ENCODE assay signal across 1 cellular context in the genomic region with DNA sequence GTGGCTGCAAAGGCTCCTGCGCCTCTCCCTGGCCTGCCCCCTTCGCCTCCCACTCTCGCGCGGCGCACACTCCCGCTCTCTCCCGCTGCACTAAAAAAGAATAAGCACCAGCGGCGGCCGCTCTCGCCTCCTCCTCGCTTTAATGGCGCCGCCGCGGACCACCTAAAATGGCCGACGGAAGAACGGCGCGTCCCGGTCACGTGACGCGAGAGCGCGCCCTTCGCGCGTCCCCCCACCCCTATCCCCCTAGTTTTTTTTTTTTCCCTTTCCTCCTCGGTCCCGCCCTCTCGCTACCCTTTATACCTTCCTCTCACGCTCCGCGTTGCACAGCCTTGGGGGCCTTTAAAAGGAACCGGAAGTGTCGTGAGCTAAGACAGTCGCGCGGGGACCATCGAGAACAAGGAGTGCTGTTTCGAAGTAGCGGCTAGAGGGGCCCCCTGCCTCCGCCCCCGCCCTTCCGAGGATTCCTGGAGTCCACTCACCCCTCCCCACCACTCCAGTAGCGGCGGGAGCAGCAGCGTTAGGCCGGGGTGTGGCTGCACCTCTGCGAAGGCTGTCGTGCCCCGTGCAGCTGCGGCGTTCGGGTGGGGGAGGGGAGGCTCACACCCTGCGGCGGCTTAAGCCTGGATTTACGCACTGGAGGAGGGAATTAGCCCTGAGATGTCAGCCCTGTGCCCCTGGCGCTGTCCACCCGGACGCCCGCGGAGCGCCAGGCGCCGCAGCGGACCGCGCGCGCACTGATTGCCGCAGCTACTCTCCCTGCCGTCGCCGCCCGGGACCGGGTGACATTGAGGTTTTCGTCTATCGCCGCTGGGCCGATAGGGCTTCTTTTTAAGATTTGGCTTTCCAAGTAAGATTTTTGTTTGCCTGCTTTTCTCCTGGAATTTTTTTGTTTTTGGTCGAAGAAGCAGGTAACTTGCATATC.
TF ChIP-seq lines count a peak whose summit lies in the region.

Gene HNRNPD, minus strand, starts transcription at position 176 of the 925 bp plus-strand sequence. CDS start 313 bp downstream, outside the sequence.

TF ChIP-seq in K562, 482 proteins besides CTCF, POLR2A, EP300 and RAD21 (continued from another document and continues in another):
- TF ChIP-seq, protein P1, sequence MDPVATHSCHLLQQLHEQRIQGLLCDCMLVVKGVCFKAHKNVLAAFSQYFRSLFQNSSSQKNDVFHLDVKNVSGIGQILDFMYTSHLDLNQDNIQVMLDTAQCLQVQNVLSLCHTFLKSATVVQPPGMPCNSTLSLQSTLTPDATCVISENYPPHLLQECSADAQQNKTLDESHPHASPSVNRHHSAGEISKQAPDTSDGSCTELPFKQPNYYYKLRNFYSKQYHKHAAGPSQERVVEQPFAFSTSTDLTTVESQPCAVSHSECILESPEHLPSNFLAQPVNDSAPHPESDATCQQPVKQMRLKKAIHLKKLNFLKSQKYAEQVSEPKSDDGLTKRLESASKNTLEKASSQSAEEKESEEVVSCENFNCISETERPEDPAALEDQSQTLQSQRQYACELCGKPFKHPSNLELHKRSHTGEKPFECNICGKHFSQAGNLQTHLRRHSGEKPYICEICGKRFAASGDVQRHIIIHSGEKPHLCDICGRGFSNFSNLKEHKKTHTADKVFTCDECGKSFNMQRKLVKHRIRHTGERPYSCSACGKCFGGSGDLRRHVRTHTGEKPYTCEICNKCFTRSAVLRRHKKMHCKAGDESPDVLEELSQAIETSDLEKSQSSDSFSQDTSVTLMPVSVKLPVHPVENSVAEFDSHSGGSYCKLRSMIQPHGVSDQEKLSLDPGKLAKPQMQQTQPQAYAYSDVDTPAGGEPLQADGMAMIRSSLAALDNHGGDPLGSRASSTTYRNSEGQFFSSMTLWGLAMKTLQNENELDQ (CRISPR knock-in tag; IDR thresholded peaks at IDR 0.05; ENCODE audit: borderline replicate concordance): 0 out of 2 replicates have a peak, but pooled peaks have one; percentile 52
- TF ChIP-seq ZBED1 (IDR thresholded peaks at IDR 0.05): no peak; the same call in 1 of the 2 replicates
- TF ChIP-seq ZNF518B (CRISPR knock-in tag; IDR thresholded peaks at IDR 0.05): no peak
- TF ChIP-seq E2F3 (CRISPR knock-in tag; IDR thresholded peaks at IDR 0.05): 0 out of 2 replicates have a peak, but pooled peaks have one; percentile 33
- peak; percentile 77 for TF ChIP-seq ZNF197 (CRISPR knock-in tag; IDR thresholded peaks at IDR 0.05; ENCODE audit: low read depth)
- peak; percentile 71 for TF ChIP-seq RBM22 (IDR thresholded peaks at IDR 0.05; ENCODE audit: low read depth, low read length, poor library complexity, severe bottlenecking)
- TF ChIP-seq, protein P2, sequence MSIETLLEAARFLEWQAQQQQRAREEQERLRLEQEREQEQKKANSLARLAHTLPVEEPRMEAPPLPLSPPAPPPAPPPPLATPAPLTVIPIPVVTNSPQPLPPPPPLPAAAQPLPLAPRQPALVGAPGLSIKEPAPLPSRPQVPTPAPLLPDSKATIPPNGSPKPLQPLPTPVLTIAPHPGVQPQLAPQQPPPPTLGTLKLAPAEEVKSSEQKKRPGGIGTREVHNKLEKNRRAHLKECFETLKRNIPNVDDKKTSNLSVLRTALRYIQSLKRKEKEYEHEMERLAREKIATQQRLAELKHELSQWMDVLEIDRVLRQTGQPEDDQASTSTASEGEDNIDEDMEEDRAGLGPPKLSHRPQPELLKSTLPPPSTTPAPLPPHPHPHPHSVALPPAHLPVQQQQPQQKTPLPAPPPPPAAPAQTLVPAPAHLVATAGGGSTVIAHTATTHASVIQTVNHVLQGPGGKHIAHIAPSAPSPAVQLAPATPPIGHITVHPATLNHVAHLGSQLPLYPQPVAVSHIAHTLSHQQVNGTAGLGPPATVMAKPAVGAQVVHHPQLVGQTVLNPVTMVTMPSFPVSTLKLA (conservative IDR thresholded peaks at IDR 0.05): peak; percentile 86 to 91
- no peak for TF ChIP-seq DNMT1 (IDR thresholded peaks at IDR 0.05)
- TF ChIP-seq, protein P3, sequence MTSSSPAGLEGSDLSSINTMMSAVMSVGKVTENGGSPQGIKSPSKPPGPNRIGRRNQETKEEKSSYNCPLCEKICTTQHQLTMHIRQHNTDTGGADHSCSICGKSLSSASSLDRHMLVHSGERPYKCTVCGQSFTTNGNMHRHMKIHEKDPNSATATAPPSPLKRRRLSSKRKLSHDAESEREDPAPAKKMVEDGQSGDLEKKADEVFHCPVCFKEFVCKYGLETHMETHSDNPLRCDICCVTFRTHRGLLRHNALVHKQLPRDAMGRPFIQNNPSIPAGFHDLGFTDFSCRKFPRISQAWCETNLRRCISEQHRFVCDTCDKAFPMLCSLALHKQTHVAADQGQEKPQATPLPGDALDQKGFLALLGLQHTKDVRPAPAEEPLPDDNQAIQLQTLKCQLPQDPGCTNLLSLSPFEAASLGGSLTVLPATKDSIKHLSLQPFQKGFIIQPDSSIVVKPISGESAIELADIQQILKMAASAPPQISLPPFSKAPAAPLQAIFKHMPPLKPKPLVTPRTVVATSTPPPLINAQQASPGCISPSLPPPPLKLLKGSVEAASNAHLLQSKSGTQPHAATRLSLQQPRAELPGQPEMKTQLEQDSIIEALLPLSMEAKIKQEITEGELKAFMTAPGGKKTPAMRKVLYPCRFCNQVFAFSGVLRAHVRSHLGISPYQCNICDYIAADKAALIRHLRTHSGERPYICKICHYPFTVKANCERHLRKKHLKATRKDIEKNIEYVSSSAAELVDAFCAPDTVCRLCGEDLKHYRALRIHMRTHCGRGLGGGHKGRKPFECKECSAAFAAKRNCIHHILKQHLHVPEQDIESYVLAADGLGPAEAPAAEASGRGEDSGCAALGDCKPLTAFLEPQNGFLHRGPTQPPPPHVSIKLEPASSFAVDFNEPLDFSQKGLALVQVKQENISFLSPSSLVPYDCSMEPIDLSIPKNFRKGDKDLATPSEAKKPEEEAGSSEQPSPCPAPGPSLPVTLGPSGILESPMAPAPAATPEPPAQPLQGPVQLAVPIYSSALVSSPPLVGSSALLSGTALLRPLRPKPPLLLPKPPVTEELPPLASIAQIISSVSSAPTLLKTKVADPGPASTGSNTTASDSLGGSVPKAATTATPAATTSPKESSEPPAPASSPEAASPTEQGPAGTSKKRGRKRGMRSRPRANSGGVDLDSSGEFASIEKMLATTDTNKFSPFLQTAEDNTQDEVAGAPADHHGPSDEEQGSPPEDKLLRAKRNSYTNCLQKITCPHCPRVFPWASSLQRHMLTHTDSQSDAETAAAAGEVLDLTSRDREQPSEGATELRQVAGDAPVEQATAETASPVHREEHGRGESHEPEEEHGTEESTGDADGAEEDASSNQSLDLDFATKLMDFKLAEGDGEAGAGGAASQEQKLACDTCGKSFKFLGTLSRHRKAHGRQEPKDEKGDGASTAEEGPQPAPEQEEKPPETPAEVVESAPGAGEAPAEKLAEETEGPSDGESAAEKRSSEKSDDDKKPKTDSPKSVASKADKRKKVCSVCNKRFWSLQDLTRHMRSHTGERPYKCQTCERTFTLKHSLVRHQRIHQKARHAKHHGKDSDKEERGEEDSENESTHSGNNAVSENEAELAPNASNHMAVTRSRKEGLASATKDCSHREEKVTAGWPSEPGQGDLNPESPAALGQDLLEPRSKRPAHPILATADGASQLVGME (CRISPR knock-in tag; IDR thresholded peaks at IDR 0.05): no peak
- no peak for TF ChIP-seq ZSCAN32 (CRISPR knock-in tag; IDR thresholded peaks at IDR 0.05)
- peak; percentile 54 to 65; a peak in 3 of 4 replicates for TF ChIP-seq NONO (IDR thresholded peaks at IDR 0.05; ENCODE audit: low read depth in 2 of 2, low read length in 1 of 2)
- peak; percentile 98 to 100 for TF ChIP-seq MAZ (CRISPR knock-in tag; conservative IDR thresholded peaks at IDR 0.05 in 1 of 2, IDR thresholded peaks at IDR 0.05 in 1 of 2)
- peak; percentile 59; the same call in 1 of the 2 replicates for TF ChIP-seq E2F4 (CRISPR knock-in tag; IDR thresholded peaks at IDR 0.05; ENCODE audit: low read depth)
- no peak for TF ChIP-seq MXD1 (CRISPR knock-in tag; IDR thresholded peaks at IDR 0.05; ENCODE audit: borderline replicate concordance, poor library complexity, severe bottlenecking)
- no peak for TF ChIP-seq MCM3 (IDR thresholded peaks at IDR 0.05)
- TF ChIP-seq ZBTB26 (CRISPR knock-in tag; IDR thresholded peaks at IDR 0.05): no peak
- TF ChIP-seq NFIC (IDR thresholded peaks at IDR 0.05): peak; percentile 51
- peak; percentile 82 for TF ChIP-seq SNIP1 (IDR thresholded peaks at IDR 0.05; ENCODE audit: low read depth)
- peak; percentile 66; the same call in 1 of the 2 replicates for TF ChIP-seq ZNF609 (CRISPR knock-in tag; IDR thresholded peaks at IDR 0.05; ENCODE audit: borderline replicate concordance)
- peak; percentile 82 for TF ChIP-seq CCNT2 (IDR thresholded peaks at IDR 0.05; ENCODE audit: borderline replicate concordance, extremely low read depth, insufficient read length, low read depth, low read length)
